8 cellular contexts compared by ENCODE assay signal in genomic region chr6:129709451-129709908, GRCh38. TPM values are rescaled to one million over a fixed set of nuclear protein-coding genes. Genes with fewer than 3 reads are reported as not detected.
DNase-seq lines count a peak whose midpoint lies in the region; ATAC-seq and TF ChIP-seq lines count a peak whose summit lies in the region.

No MANE protein-coding gene starts in this region.

- peaks cover 17% of the 10 kb centered on the region for H3K4me1 Mint-ChIP-seq in MCF 10A (ENCODE audit: insufficient read depth, unreplicated experiment)

- POLR2A ChIA-PET in MCF 10A (lab: Yijun Ruan, JAX), result interaction anchor here (0.6 to 4.7 kb wide), 37 partner anchors 10 to 334 kb away, joined by 3 to 81 read pairs (median 7); no protein-coding TSS in a partner anchor

- H3K9me3 Mint-ChIP-seq in MCF 10A (ENCODE audit: unreplicated experiment), result no peaks in the 10 kb centered on the region

- no peaks in the 10 kb centered on the region for H3K27me3 Mint-ChIP-seq in MCF 10A (ENCODE audit: insufficient read depth, unreplicated experiment)

- peak overlapping the region; percentile 79 for H3K27ac Mint-ChIP-seq in MCF 10A (ENCODE audit: low read depth, unreplicated experiment)

- no peaks in the 10 kb centered on the region for H3K9me3 ChIP-seq in MG63
- no peaks in the 10 kb centered on the region for H3K9me3 ChIP-seq in stomach smooth muscle (ENCODE audit: control insufficient read depth in 2 of 2, low read length in 2 of 2)

- DNase-seq in MG63, result peak; percentile 32
- peak; percentile 50 for DNase-seq in MCF 10A (ENCODE audit: unreplicated experiment)
- DNase-seq in left colon, result no peak
- no peak for DNase-seq in NCI-H1694 (lab: John Stamatoyannopoulos, UW)
- DNase-seq in NCI-H1436 treated with DMSO at 0.1 percent for 48 hours (lab: John Stamatoyannopoulos, UW), result no peak

- H3K4me3 ChIP-seq in GM08714 (ENCODE audit: low read length), result peak overlapping the region; percentile 89
- H3K4me3 ChIP-seq in MG63, result peak overlapping the region; percentile 68
- peak overlapping the region; percentile 82 to 87 for H3K4me3 ChIP-seq in stomach smooth muscle (ENCODE audit: low read length in 2 of 2)

- peaks cover 9% of the 10 kb centered on the region for H3K4me1 ChIP-seq in stomach smooth muscle (ENCODE audit: control insufficient read depth, insufficient read depth, low read length)

- H3K4me3 Mint-ChIP-seq in MCF 10A (ENCODE audit: unreplicated experiment), result peak overlapping the region; percentile 84

- TSS peak; percentile 74 for BruUV-seq in MCF 10A (replicated peaks; lab: Mats Ljungman, UMichigan)

- H3K9ac ChIP-seq in stomach smooth muscle (ENCODE audit: low read length in 2 of 2), result peak overlapping the region; percentile 35 to 65

- intact Hi-C loops in MCF 10A (cut with micrococcal nuclease), result loop anchor here (1.0 to 2.0 kb wide), 2 partner anchors 36 to 65 kb away; no protein-coding TSS in a partner anchor
- intact Hi-C loops in left colon (cut with DNase I, micrococcal nuclease), result no loop called here

- no peaks in the 10 kb centered on the region for H3K36me3 Mint-ChIP-seq in MCF 10A (ENCODE audit: insufficient read depth, unreplicated experiment)

- CTCF ChIA-PET in MCF 10A (lab: Yijun Ruan, JAX), result interaction anchor here (0.6 to 2.4 kb wide), 6 partner anchors 22 to 112 kb away, joined by 3 to 13 read pairs (median 4); no protein-coding TSS in a partner anchor

- no peak for TF ChIP-seq CTCF in MCF 10A (IDR thresholded peaks at IDR 0.05; ENCODE audit: unreplicated experiment)

- H3K36me3 ChIP-seq in MG63 (peaks cover 7% of the 10 kb centered on the region), stomach smooth muscle (ENCODE audit: control insufficient read depth in 2 of 2, insufficient read depth in 2 of 2, low read length in 2 of 2) (no peaks in the 10 kb centered on the region)

- H3K27ac ChIP-seq in stomach smooth muscle (ENCODE audit: low read length), result peak overlapping the region; percentile 56

- no peaks in the 10 kb centered on the region for H3K27me3 ChIP-seq in MG63
- H3K27me3 ChIP-seq in stomach smooth muscle (ENCODE audit: control insufficient read depth in 1 of 2, insufficient read depth in 2 of 2, low read length in 2 of 2), result no peaks in the 10 kb centered on the region

- ATAC-seq in GM21737 (IDR thresholded peaks at IDR 0.05; ENCODE audit: unreplicated experiment) (peak; percentile 40), left colon (peak; percentile 26)

RNA-seq across cellular contexts. Expression of gene ARHGAP18, which starts 0.5 kb away (rescaled TPM):
- total RNA-seq in MG63 (2014; rRNA removed; shearing (Covaris generic); ENCODE audit: low replicate concordance), result 31.7 and 37.9 TPM in 2 replicates
- total RNA-seq in MCF 10A (2022) (14.6 and 22.9 TPM in 2 replicates), left colon (10 to 100 TPM; 19.9 to 26.9 TPM)

Comparison
In these comparisons a context has a peak if more than half of its experiments do, and no peak if none do; other contexts are left out.
1. DNase-seq: peak in MG63 (single experiment) and MCF 10A (single experiment); none in left colon (0 of 2), NCI-H1694 (single experiment) and NCI-H1436 treated with DMSO at 0.1 percent for 48 hours (single experiment).
2. Peak in every context shown above with its lines, with median percentiles within 50 percentile points of each other: H3K4me3 ChIP-seq.